ENCODE assay signal across 17 cellular contexts in the genomic region with DNA sequence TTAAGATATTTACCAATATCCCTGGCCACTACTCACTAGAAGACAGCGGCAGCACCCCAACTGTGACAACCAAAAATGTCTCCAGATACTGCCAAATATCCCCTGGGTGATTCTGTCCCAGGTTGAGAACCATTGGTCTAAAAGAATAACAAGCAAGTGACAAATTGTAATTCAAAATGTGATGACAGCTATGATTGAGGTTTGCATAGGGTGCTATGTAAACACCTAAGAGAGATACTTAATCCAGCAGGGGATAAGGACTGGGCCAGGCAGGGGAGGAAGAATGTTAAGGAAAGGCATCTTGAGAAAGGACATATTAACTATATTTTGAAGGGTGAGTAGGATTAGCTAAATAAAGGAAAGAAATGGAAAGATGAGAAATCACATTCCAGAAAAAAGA.
"Had no signal": no experiment of that assay in that cellular context is flagged by ENCODE, and none has a peak within 500 bp of the region (broad histone marks: within the 10 kb centered on the region; RNA-seq: fewer than 3 reads in every experiment).

No MANE protein-coding gene starts in this region.

- H3K4me1 ChIP-seq: left ventricle myocardium inferior, lower lobe of right lung, neural progenitor cell had no signal

- H3K27ac ChIP-seq: epithelial cell of prostate, esophagus muscularis mucosa, gastrocnemius medialis, left ventricle myocardium inferior, lower lobe of right lung, ovary had no signal

- H3K9ac ChIP-seq: neural progenitor cell had no signal

- DNase-seq: effector memory CD4-positive, alpha-beta T cell; gastrocnemius medialis; glutamatergic neuron; left ventricle myocardium inferior; lower lobe of right lung; mesendoderm; naive thymus-derived CD4-positive, alpha-beta T cell; nucleus accumbens; ovary; right cardiac atrium; stimulated activated CD4-positive, alpha-beta T cell treated with anti-CD3 and anti-CD28 coated beads, Interleukin-2, amount 100 ng/mL, for 48 hours; stimulated activated naive CD4-positive, alpha-beta T cell treated with Interleukin-2 at 50 U/mL for 16 hours; trophoblast cell had no signal

- H3K4me1 Mint-ChIP-seq: neural progenitor cell had no signal

- H3K36me3 ChIP-seq: ovary had no signal

- H3K9me3 Mint-ChIP-seq: naive thymus-derived CD4-positive, alpha-beta T cell; neural progenitor cell had no signal

- H3K4me3 Mint-ChIP-seq: naive thymus-derived CD4-positive, alpha-beta T cell; neural progenitor cell had no signal

- H3K4me2 ChIP-seq: neural progenitor cell, smooth muscle cell had no signal

- ATAC-seq: gastrocnemius medialis; lower lobe of right lung; naive thymus-derived CD4-positive, alpha-beta T cell; right cardiac atrium had no signal

- H2AFZ ChIP-seq: neural progenitor cell had no signal

- H3K4me3 ChIP-seq: esophagus muscularis mucosa, gastrocnemius medialis, left ventricle myocardium inferior, lower lobe of right lung, neural progenitor cell, ovary, smooth muscle cell had no signal

- H3K27me3 Mint-ChIP-seq: naive thymus-derived CD4-positive, alpha-beta T cell had no signal

- H3K27ac Mint-ChIP-seq: neural progenitor cell had no signal

- H3K27me3 ChIP-seq: esophagus muscularis mucosa, gastrocnemius medialis, neural progenitor cell, ovary had no signal

- H3K9me3 ChIP-seq: esophagus muscularis mucosa, gastrocnemius medialis, left ventricle myocardium inferior, lower lobe of right lung, ovary had no signal
